ENCODE assay signal across 24 cellular contexts in genomic region chr17:1820518-1821252, GRCh38. TPM values are rescaled to one million over a fixed set of nuclear protein-coding genes. Genes with fewer than 3 reads are reported as not detected.
A peak's percentile ranks its signal among the peaks of the same experiment; 100 is the strongest.
DNase-seq lines count a peak whose midpoint lies in the region; ATAC-seq and TF ChIP-seq lines count a peak whose summit lies in the region.
"Had no signal": no experiment of that assay in that cellular context is flagged by ENCODE, and none has a peak within 500 bp of the region (broad histone marks: within the 10 kb centered on the region; RNA-seq: fewer than 3 reads in every experiment).

No MANE protein-coding gene starts in this region.

- H3K9me3 ChIP-seq in A673 (ENCODE audit: low read depth, low read length, poor library complexity, severe bottlenecking), result no peaks in the 10 kb centered on the region
- H3K9me3 ChIP-seq in HEK293 (ENCODE audit: control insufficient read depth, insufficient read depth, low read depth, low read length), result no peaks in the 10 kb centered on the region
- H3K9me3 ChIP-seq in tibial nerve, result no peaks in the 10 kb centered on the region
- H3K9me3 ChIP-seq: A549, prostate gland had no signal

- no peak for TF ChIP-seq CTCF in A673 (conservative IDR thresholded peaks at IDR 0.05; ENCODE audit: low read depth, low read length)
- no peak for TF ChIP-seq CTCF in HEK293 (tag by site-specific recombination; IDR thresholded peaks at IDR 0.05)
- TF ChIP-seq CTCF in activated B cell treated with CpG ODN at 0.5 μM for 24 hours (IDR thresholded peaks at IDR 0.05), result no peak
- no peak for TF ChIP-seq CTCF in mesothelial cell of epicardium (IDR thresholded peaks at IDR 0.05; ENCODE audit: unreplicated experiment)
- TF ChIP-seq CTCF in tibial nerve (IDR thresholded peaks at IDR 0.05), result no peak
- no peak for TF ChIP-seq CTCF in GM10266 (IDR thresholded peaks at IDR 0.05; ENCODE audit: control insufficient read depth, insufficient read depth, low read depth, missing control alignments)

- H3K4me3 Mint-ChIP-seq in activated B cell treated with CpG ODN at 0.5 μM for 24 hours (peak overlapping the region; percentile 37), mesothelial cell of epicardium (no peak overlapping the region)
- H3K4me3 Mint-ChIP-seq: activated CD4-positive, alpha-beta memory T cell treated with anti-CD3 and anti-CD28 coated beads for 36 hours; activated naive CD8-positive, alpha-beta T cell treated with anti-CD3 and anti-CD28 coated beads, Interleukin-2, amount 10 ng/mL, durations not matched to agents 7 days and 5 days had no signal

- H3K27ac ChIP-seq in A673 (ENCODE audit: low read depth, low read length, poor library complexity, severe bottlenecking) (peak overlapping the region; percentile 29), HEK293 (ENCODE audit: extremely low read depth, low read depth, low read length) (0 out of 2 replicates have a peak overlapping the region, but pooled peaks have one; percentile 5), tibial nerve (no peak overlapping the region)
- H3K27ac ChIP-seq: A549, GM23248, VCaP had no signal

- peak; percentile 51 for ATAC-seq in activated B cell treated with CpG ODN at 0.5 μM for 24 hours (ENCODE audit: low read depth)
- no peak for ATAC-seq in GM18498 (IDR thresholded peaks at IDR 0.05; ENCODE audit: unreplicated experiment)
- ATAC-seq: A549, PC-3 had no signal

- H3K27me3 Mint-ChIP-seq in activated B cell treated with CpG ODN at 0.5 μM for 24 hours (no peaks in the 10 kb centered on the region), mesothelial cell of epicardium (ENCODE audit: low read depth) (no peaks in the 10 kb centered on the region)
- H3K27me3 Mint-ChIP-seq: activated CD4-positive, alpha-beta memory T cell treated with anti-CD3 and anti-CD28 coated beads for 36 hours; activated naive CD8-positive, alpha-beta T cell treated with anti-CD3 and anti-CD28 coated beads, Interleukin-2, amount 10 ng/mL, durations not matched to agents 7 days and 5 days had no signal

- TF ChIP-seq POLR2A in tibial nerve (IDR thresholded peaks at IDR 0.05), result no peak

- H3K4me1 Mint-ChIP-seq in activated B cell treated with CpG ODN at 0.5 μM for 24 hours (peaks cover 23% of the 10 kb centered on the region), mesothelial cell of epicardium (peaks cover 6% of the 10 kb centered on the region)

- no peaks in the 10 kb centered on the region for H3K27me3 ChIP-seq in A673 (replicated peaks; ENCODE audit: insufficient read depth, low read depth, low read length, poor library complexity)
- no peaks in the 10 kb centered on the region for H3K27me3 ChIP-seq in tibial nerve

- H3K4me3 ChIP-seq in A673 (ENCODE audit: low read depth, low read length, poor library complexity, severe bottlenecking) (no peak overlapping the region), HEK293 (ENCODE audit: low read depth, low read length) (no peak overlapping the region), tibial nerve (no peak overlapping the region)
- H3K4me3 ChIP-seq: A549, GM23248, prostate gland, smooth muscle cell had no signal

- POLR2A ChIA-PET in A673 (lab: Charles Lee; ENCODE audit: low non-redundant PET) (interaction anchor here (0.5 kb wide), 1 partner anchor 155 kb away, joined by 4 read pairs; no protein-coding TSS in a partner anchor), HEK293 (lab: Yijun Ruan, JAX) (interaction anchor here (1.1 kb wide), 1 partner anchor 9 kb away, joined by 4 read pairs; the partner anchor contains the start of genes RPA1 and SMYD4), activated B cell treated with CpG ODN at 0.5 μM for 24 hours (lab: Charles Lee) (interaction anchor here (0.7 to 1.7 kb wide), 3 partner anchors 9 to 172 kb away, joined by 3 to 6 read pairs (median 5); partner anchors contain the start of genes RPA1 and SMYD4)

- H3K4me1 ChIP-seq in A673 (ENCODE audit: insufficient read depth, low read length, poor library complexity, severe bottlenecking) (peaks cover 27% of the 10 kb centered on the region), HEK293 (ENCODE audit: control insufficient read depth, insufficient read depth, low read length) (no peaks in the 10 kb centered on the region), tibial nerve (peaks cover 0 to 4% (median 0%) of the 10 kb centered on the region in 4 donors)
- H3K4me1 ChIP-seq: A549, prostate gland had no signal

- intact Hi-C loops in A673 (cut with micrococcal nuclease; ENCODE audit: unreplicated experiment) (no loop called here), activated B cell treated with CpG ODN at 0.5 μM for 24 hours (cut with micrococcal nuclease) (no loop called here)

- BruUV-seq in A673 (replicated peaks; lab: Mats Ljungman, UMichigan), result no TSS peak

- CTCF ChIA-PET in A673 (lab: Charles Lee), result interaction anchor here (0.6 kb wide), 1 partner anchor 152 kb away, joined by 3 read pairs; no protein-coding TSS in a partner anchor
- CTCF ChIA-PET in HEK293 (lab: Yijun Ruan, JAX), result interaction anchor here (0.6 to 1.2 kb wide), 3 partner anchors 21 to 102 kb away, joined by 3 read pairs; no protein-coding TSS in a partner anchor
- CTCF ChIA-PET in activated B cell treated with CpG ODN at 0.5 μM for 24 hours (lab: Charles Lee), result no interaction called here

- H3K27ac Mint-ChIP-seq in activated B cell treated with CpG ODN at 0.5 μM for 24 hours (peak overlapping the region; percentile 78), mesothelial cell of epicardium (peak overlapping the region; percentile 28)
- H3K27ac Mint-ChIP-seq: activated CD4-positive, alpha-beta memory T cell treated with anti-CD3 and anti-CD28 coated beads for 36 hours; activated naive CD8-positive, alpha-beta T cell treated with anti-CD3 and anti-CD28 coated beads, Interleukin-2, amount 10 ng/mL, durations not matched to agents 7 days and 5 days had no signal

- no peak for TF ChIP-seq EP300 in tibial nerve (IDR thresholded peaks at IDR 0.05)

- H3K36me3 ChIP-seq in A673 (ENCODE audit: insufficient read depth, low read length, poor library complexity, severe bottlenecking) (peaks cover 22% of the 10 kb centered on the region), HEK293 (ENCODE audit: control insufficient read depth in 2 of 2, insufficient read depth in 1 of 2, low read length in 2 of 2) (peaks cover 54 to 63% of the 10 kb centered on the region in 2 experiments), tibial nerve (peaks cover 0 to 19% (median 0%) of the 10 kb centered on the region in 3 donors)
- H3K36me3 ChIP-seq: prostate gland had no signal

- H3K9me3 Mint-ChIP-seq in activated B cell treated with CpG ODN at 0.5 μM for 24 hours, result no peaks in the 10 kb centered on the region
- no peaks in the 10 kb centered on the region for H3K9me3 Mint-ChIP-seq in mesothelial cell of epicardium
- H3K9me3 Mint-ChIP-seq: activated CD4-positive, alpha-beta memory T cell treated with anti-CD3 and anti-CD28 coated beads for 36 hours; activated naive CD8-positive, alpha-beta T cell treated with anti-CD3 and anti-CD28 coated beads, Interleukin-2, amount 10 ng/mL, durations not matched to agents 7 days and 5 days had no signal

- DNase-seq in A673 (ENCODE audit: low spot score) (peak; percentile 68), activated B cell treated with CpG ODN at 0.5 μM for 24 hours (no peak), mesothelial cell of epicardium (ENCODE audit: low spot score in 2 of 2, unreplicated experiment in 2 of 2) (no peak), tibial nerve (ENCODE audit: low spot score in 2 of 2) (no peak), GM10266 (ENCODE audit: extremely low spot score) (no peak)
- no peak for DNase-seq in stimulated activated naive CD4-positive, alpha-beta T cell (lab: John Stamatoyannopoulos, UW)
- DNase-seq: activated CD4-positive, alpha-beta memory T cell treated with anti-CD3 and anti-CD28 coated beads for 36 hours; activated naive CD8-positive, alpha-beta T cell treated with anti-CD3 and anti-CD28 coated beads, Interleukin-2, amount 10 ng/mL, durations not matched to agents 7 days and 5 days; activated T-cell treated with anti-CD3 and anti-CD28 coated beads, Interleukin-2, amount 50 U/mL, for 1 hour; C1 segment of cervical spinal cord; dermis blood vessel endothelial cell; GM23248; NCI-H1436; NCI-H2171; PC-3; stimulated activated CD4-positive, alpha-beta T cell treated with anti-CD3 and anti-CD28 coated beads, Interleukin-4, amount 100 ng/mL, for 24 hours; T-helper 2 cell had no signal

- H3K36me3 Mint-ChIP-seq in activated B cell treated with CpG ODN at 0.5 μM for 24 hours (ENCODE audit: low read depth) (peaks cover 27% of the 10 kb centered on the region), mesothelial cell of epicardium (peaks cover 18% of the 10 kb centered on the region)

- whole genome bisulfite sequencing in tibial nerve, 2 donors, result 47 to 58% methylated on average over 7 of the region's 7 CpGs

TF ChIP-seq in HEK293, 187 proteins besides CTCF, POLR2A, EP300 and RAD21 (continues in another document):
- TF ChIP-seq ZSCAN5A (tag by site-specific recombination; IDR thresholded peaks at IDR 0.05), result no peak
- TF ChIP-seq ZNF791 (tag by site-specific recombination; IDR thresholded peaks at IDR 0.05), result no peak
- no peak for TF ChIP-seq TRIM28 (IDR thresholded peaks at IDR 0.05; ENCODE audit: borderline replicate concordance, low read length)
- TF ChIP-seq ZNF707 (tag by site-specific recombination; IDR thresholded peaks at IDR 0.05), result no peak
- TF ChIP-seq ZNF211 (tag by site-specific recombination; IDR thresholded peaks at IDR 0.05; ENCODE audit: low read depth), result no peak
- no peak for TF ChIP-seq ZNF654 (tag by site-specific recombination; IDR thresholded peaks at IDR 0.05; ENCODE audit: low read depth)

RNA-seq across cellular contexts. Expression of gene SMYD4, which starts 9.0 kb away (rescaled TPM):
- total RNA-seq in A673 (2021) (28.1 and 31.6 TPM in 2 replicates), activated B cell treated with CpG ODN at 0.5 μM for 24 hours (19.9 and 21.8 TPM in 2 replicates), mesothelial cell of epicardium (21.9 to 24.9 TPM (median 24.5 TPM) in 3 replicates), tibial nerve (10 to 100 TPM; 15.1 to 19.9 (median 17.5) TPM)

RNA-seq across cellular contexts. Expression of gene RPA1, which starts 9.1 kb away (rescaled TPM):
- total RNA-seq in A673 (2021) (211 and 231 TPM in 2 replicates), activated B cell treated with CpG ODN at 0.5 μM for 24 hours (99.8 and 109 TPM in 2 replicates), mesothelial cell of epicardium (91.2 to 98.0 TPM (median 94.2 TPM) in 3 replicates), tibial nerve (10 to 100 TPM; 18.0 to 31.0 (median 26.7) TPM)

RNA-seq across cellular contexts. Expression of gene SERPINF1, which starts 58.8 kb away (rescaled TPM):
- 47.8 and 91.0 TPM in 2 replicates for total RNA-seq in A673 (2021)
- total RNA-seq in activated B cell treated with CpG ODN at 0.5 μM for 24 hours, result 8.7 and 14.8 TPM in 2 replicates
- 69.6 to 72.5 TPM (median 71.4 TPM) in 3 replicates for total RNA-seq in mesothelial cell of epicardium
- total RNA-seq in tibial nerve, result 1,000 to 10,000 TPM in 1 of 4 donors, 100 to 1,000 TPM in 3; 720 to 2,221 (median 908) TPM
- total RNA-seq: dermis blood vessel endothelial cell, lung microvascular endothelial cell had no signal

Comparison
In these comparisons a context has a peak if more than half of its experiments do, and no peak if none do; other contexts are left out.
1. H3K27ac ChIP-seq: peak in A673 (single experiment) and HEK293 (single experiment); none in tibial nerve (0 of 4).